Comparison of ENCODE assay signal across 30 cellular contexts in the genomic region with DNA sequence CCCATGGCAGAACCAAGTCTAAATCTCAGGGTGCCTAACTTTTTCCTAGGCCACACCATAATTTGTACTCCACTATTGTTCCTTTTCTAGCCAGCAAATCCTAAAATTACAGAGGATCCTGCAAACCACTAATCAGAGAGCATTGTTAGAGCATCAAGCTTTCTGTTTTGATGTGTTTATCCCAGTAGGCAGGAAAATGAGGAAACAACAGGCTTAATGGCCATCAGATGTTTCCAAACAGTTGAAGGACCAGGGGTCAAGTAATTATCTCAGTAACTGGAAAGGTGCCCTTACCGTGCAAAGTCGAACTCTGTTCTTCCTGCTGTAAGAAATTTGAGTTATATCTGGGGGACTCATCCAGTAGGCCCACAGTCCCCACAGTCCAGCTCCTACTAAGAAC. TPM values are rescaled to one million over a fixed set of nuclear protein-coding genes. Genes with fewer than 3 reads are reported as not detected.
DNase-seq lines count a peak whose midpoint lies in the region; ATAC-seq and TF ChIP-seq lines count a peak whose summit lies in the region.
"Had no signal": no experiment of that assay in that cellular context is flagged by ENCODE, and none has a peak within 500 bp of the region (broad histone marks: within the 10 kb centered on the region; RNA-seq: fewer than 3 reads in every experiment).

No MANE protein-coding gene starts in this region.

- peaks cover 52% of the 10 kb centered on the region for H4K20me1 ChIP-seq in PC-9 (ENCODE audit: insufficient read depth)

- peak overlapping the region; percentile 41 for H3K27ac Mint-ChIP-seq in memory B cell
- H3K27ac Mint-ChIP-seq: activated CD4-positive, alpha-beta memory T cell treated with anti-CD3 and anti-CD28 coated beads for 36 hours; GM23338; HFFc6; mesothelial cell of epicardium had no signal

- no peak overlapping the region for H2AFZ ChIP-seq in PC-9
- H2AFZ ChIP-seq: GM23338 had no signal

- no peak for ATAC-seq in memory B cell (ENCODE audit: low read depth)
- no peak for ATAC-seq in GM19455 (IDR thresholded peaks at IDR 0.05; ENCODE audit: unreplicated experiment)
- ATAC-seq in GM18909 (IDR thresholded peaks at IDR 0.05; ENCODE audit: poor library complexity, unreplicated experiment), result no peak
- ATAC-seq: activated CD4-positive, CD25-positive, alpha-beta regulatory T cell treated with anti-CD3 and anti-CD28 coated beads, Interleukin-2, amount 50 U/mL, for 24 hours; body of pancreas; foreskin keratinocyte; GM12878; GM23338; naive thymus-derived CD8-positive, alpha-beta T cell had no signal

- H3K36me3 ChIP-seq in PC-9 (ENCODE audit: low read depth), result no peaks in the 10 kb centered on the region
- H3K36me3 ChIP-seq: adrenal gland, ovary, tibial nerve had no signal

- POLR2A ChIA-PET in PC-9 (lab: Charles Lee; ENCODE audit: unreplicated experiment), result no interaction called here

- H3K4me2 ChIP-seq in PC-9, result no peak overlapping the region
- H3K4me2 ChIP-seq: GM23338, KMS-11 had no signal

- no peaks in the 10 kb centered on the region for H3K27me3 ChIP-seq in PC-9 (ENCODE audit: insufficient read depth, low read depth)
- H3K27me3 ChIP-seq: adrenal gland, body of pancreas, foreskin keratinocyte, ovary, tibial nerve had no signal

- H3K79me2 ChIP-seq in PC-9 (ENCODE audit: low read depth), result peaks cover 65% of the 10 kb centered on the region

- H3K9me3 Mint-ChIP-seq in memory B cell, result no peaks in the 10 kb centered on the region
- H3K9me3 Mint-ChIP-seq: activated CD4-positive, alpha-beta memory T cell treated with anti-CD3 and anti-CD28 coated beads for 36 hours; GM23338; HFFc6; mesothelial cell of epicardium; naive thymus-derived CD8-positive, alpha-beta T cell had no signal

- no TSS peak for BruUV-seq in PC-9 (replicated peaks; lab: Mats Ljungman, UMichigan)

- H3F3A ChIP-seq in PC-9 (ENCODE audit: insufficient read depth, low read depth), result no peaks in the 10 kb centered on the region; the same call in none of the 2 replicates

- no peak overlapping the region for H3K4me3 Mint-ChIP-seq in memory B cell
- H3K4me3 Mint-ChIP-seq: activated CD4-positive, alpha-beta memory T cell treated with anti-CD3 and anti-CD28 coated beads for 36 hours; GM23338; HFFc6; mesothelial cell of epicardium had no signal

- DNase-seq in AG10803 (ENCODE audit: low read depth), result peak; percentile 51
- peak; percentile 36 for DNase-seq in GM04503 (ENCODE audit: low read depth)
- peak; percentile 56 for DNase-seq in fibroblast of gingiva (ENCODE audit: low read depth)
- no peak for DNase-seq in memory B cell (ENCODE audit: low spot score in 2 of 2)
- no peak for DNase-seq in NCI-H1105 (lab: John Stamatoyannopoulos, UW)
- no peak for DNase-seq in PC-9
- DNase-seq: activated CD4-positive, alpha-beta memory T cell treated with anti-CD3 and anti-CD28 coated beads for 36 hours; activated gamma-delta T cell treated with Interleukin-2 at 50 U/mL for 16 hours; adrenal gland; body of pancreas; cerebellar nuclear complex; foreskin keratinocyte; HFFc6; MM.1S; naive thymus-derived CD8-positive, alpha-beta T cell; NCI-H2081; NCI-H345; NCI-H774; ovary; stimulated activated CD4-positive, alpha-beta T cell treated with anti-CD3 and anti-CD28 coated beads, Interleukin-2, amount 100 ng/mL, for 48 hours had no signal

- H3K9me3 ChIP-seq in PC-9 (ENCODE audit: insufficient read depth, low read depth), result no peaks in the 10 kb centered on the region
- H3K9me3 ChIP-seq: adrenal gland, body of pancreas, ovary, tibial nerve had no signal

- H3K4me1 ChIP-seq in PC-9 (replicated peaks; ENCODE audit: insufficient read depth), result no peaks in the 10 kb centered on the region
- H3K4me1 ChIP-seq: foreskin keratinocyte had no signal

- H3K27ac ChIP-seq in PC-9, result no peak overlapping the region
- H3K27ac ChIP-seq: adrenal gland, body of pancreas, C4-2B, epithelial cell of prostate, foreskin keratinocyte, KMS-11, ovary had no signal

- peaks cover 46% of the 10 kb centered on the region for H3K4me1 Mint-ChIP-seq in memory B cell

- H3K27me3 Mint-ChIP-seq in memory B cell, result no peaks in the 10 kb centered on the region
- H3K27me3 Mint-ChIP-seq: activated CD4-positive, alpha-beta memory T cell treated with anti-CD3 and anti-CD28 coated beads for 36 hours; naive thymus-derived CD8-positive, alpha-beta T cell had no signal

- CTCF ChIA-PET in PC-9 (lab: Charles Lee), result no interaction called here

- no peak overlapping the region for H3K4me3 ChIP-seq in AG10803 (ENCODE audit: low read length)
- no peak overlapping the region for H3K4me3 ChIP-seq in PC-9
- H3K4me3 ChIP-seq: adrenal gland, body of pancreas, GM12878, GM23338, ovary, tibial nerve had no signal

- intact Hi-C loops in PC-9 (cut with micrococcal nuclease; ENCODE audit: unreplicated experiment), result no loop called here

- peaks cover 5% of the 10 kb centered on the region for H3K36me3 Mint-ChIP-seq in memory B cell
- H3K36me3 Mint-ChIP-seq: activated CD4-positive, alpha-beta memory T cell treated with anti-CD3 and anti-CD28 coated beads for 36 hours had no signal

- TF ChIP-seq CTCF in AG10803 (conservative IDR thresholded peaks at IDR 0.05; ENCODE audit: low read length) (no peak), PC-9 (conservative IDR thresholded peaks at IDR 0.05) (no peak)

- no peaks in the 10 kb centered on the region for H3K9me2 ChIP-seq in PC-9 (ENCODE audit: insufficient read depth)

RNA-seq across cellular contexts. Expression of a gene that starts 58.7 kb away (rescaled TPM):
- total RNA-seq in PC-9 (2021), result 214 and 219 TPM in 2 replicates

RNA-seq across cellular contexts. Expression of a gene that starts 59.6 kb away (rescaled TPM):
- 129 and 162 TPM in 2 replicates for total RNA-seq in PC-9 (2021)

Comparison
In these comparisons a context has a peak if more than half of its experiments do, and no peak if none do; other contexts are left out.
1. DNase-seq: peak in AG10803 (single experiment), GM04503 (single experiment) and fibroblast of gingiva (single experiment); none in memory B cell (0 of 2), NCI-H1105 (single experiment) and PC-9 (0 of 2).